Comparison of ENCODE assay signal across 1 cellular context in genomic region chr14:68977137-68977740, GRCh38.
TF ChIP-seq lines count a peak whose summit lies in the region.

No MANE protein-coding gene starts in this region.

TF ChIP-seq in HEK293, 187 proteins besides CTCF, POLR2A, EP300 and RAD21 (continued from another document):
- TF ChIP-seq ZNF362 (tag by site-specific recombination; IDR thresholded peaks at IDR 0.05) (0 out of 2 replicates have a peak, but pooled peaks have one; percentile 40), ZNF692 (tag by site-specific recombination; IDR thresholded peaks at IDR 0.05) (no peak)
